Comparison of ENCODE assay signal across 8 cellular contexts in the genomic region with DNA sequence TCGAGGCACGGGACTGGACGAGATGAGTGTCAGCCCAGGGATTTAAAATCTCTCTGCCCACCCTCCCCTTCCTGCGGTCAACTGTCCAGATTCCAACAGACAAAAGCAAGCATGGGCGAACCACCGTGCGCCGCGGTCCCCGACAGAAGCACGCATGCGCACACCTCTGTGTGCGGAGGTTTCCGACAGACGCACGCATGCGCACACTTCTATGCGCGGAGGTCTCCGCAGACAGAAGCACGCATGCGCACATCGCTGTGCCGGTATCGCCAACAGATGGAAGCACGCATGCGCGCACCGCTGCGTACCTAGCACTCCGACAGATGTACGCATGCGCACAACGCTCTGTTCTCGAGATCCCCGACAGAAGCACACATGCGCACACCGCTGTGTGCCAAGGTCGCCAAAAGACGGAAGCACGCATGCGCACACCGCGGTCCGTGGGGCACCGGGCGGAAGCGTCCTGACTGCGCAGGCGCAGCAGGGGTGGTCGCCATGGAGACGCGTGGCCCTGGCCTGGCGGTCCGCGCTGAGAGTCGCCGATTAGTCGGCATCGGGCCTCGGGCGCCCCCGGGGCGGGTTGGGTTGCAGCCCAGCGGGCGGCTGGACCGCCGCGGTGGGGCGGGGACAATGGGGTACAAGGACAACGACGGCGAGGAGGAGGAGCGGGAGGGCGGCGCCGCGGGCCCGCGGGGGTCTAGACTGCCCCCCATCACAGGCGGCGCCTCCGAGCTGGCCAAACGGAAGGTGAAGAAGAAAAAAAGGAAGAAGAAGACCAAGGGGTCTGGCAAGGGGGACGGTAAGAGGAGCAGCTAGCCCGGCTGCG. TPM values are rescaled to one million over a fixed set of nuclear protein-coding genes. Genes with fewer than 3 reads are reported as not detected.
DNase-seq lines count a peak whose midpoint lies in the region; ATAC-seq and TF ChIP-seq lines count a peak whose summit lies in the region.

No MANE protein-coding gene starts in this region.

- H3K9me2 ChIP-seq in hepatocyte (replicated peaks; ENCODE audit: insufficient read depth), result no peaks in the 10 kb centered on the region

- no peaks in the 10 kb centered on the region for H3K36me3 ChIP-seq in hepatocyte (replicated peaks; ENCODE audit: insufficient read depth, low read depth)
- H3K36me3 ChIP-seq in rectal smooth muscle tissue (ENCODE audit: control insufficient read depth, insufficient read depth, low read length), result peaks cover 3% of the 10 kb centered on the region
- H3K36me3 ChIP-seq in aorta (ENCODE audit: control insufficient read depth in 1 of 2, insufficient read depth in 2 of 2, low read length in 1 of 2), result no peaks in the 10 kb centered on the region

- intact Hi-C loops in aorta (cut with DNase I), result loop anchor here in 1 of 2 donors (2.0 to 5.0 kb wide), 2 partner anchors 291 to 572 kb away; no protein-coding TSS in a partner anchor

- peak overlapping the region; percentile 74 for H3K4me2 ChIP-seq in hepatocyte

- H3K27me3 ChIP-seq in hepatocyte (no peaks in the 10 kb centered on the region), rectal smooth muscle tissue (ENCODE audit: control insufficient read depth, insufficient read depth, low read length) (no peaks in the 10 kb centered on the region), aorta (ENCODE audit: control insufficient read depth in 1 of 2, insufficient read depth in 2 of 2, low read length in 1 of 2) (no peaks in the 10 kb centered on the region)

- no peaks in the 10 kb centered on the region for H3K79me2 ChIP-seq in hepatocyte

- WGBS in hepatocyte (ENCODE audit: low lambda C conversion rate, missing lambda C conversion rate), result 1% methylated on average over 76 of the region's 87 CpGs
- 2 to 5% methylated on average over 75 to 87 of the region's 87 CpGs for WGBS in aorta, 2 donors

- H3K9ac ChIP-seq in rectal smooth muscle tissue (ENCODE audit: low read length), result peak overlapping the region; percentile 70

- H4K20me1 ChIP-seq in hepatocyte (ENCODE audit: insufficient read depth, poor library complexity, severe bottlenecking), result no peaks in the 10 kb centered on the region

- H3K9me3 ChIP-seq in hepatocyte (ENCODE audit: low read depth) (no peaks in the 10 kb centered on the region), aorta (ENCODE audit: control insufficient read depth, low read length) (no peaks in the 10 kb centered on the region)

- peak; percentile 87 for DNase-seq in NCI-H2029 treated with DMSO at 0.1 percent for 48 hours (lab: John Stamatoyannopoulos, UW)
- peak; percentile 99 for DNase-seq in T1000 (lab: John Stamatoyannopoulos, UW)
- peak; percentile 98 for DNase-seq in astrocyte of the spinal cord (ENCODE audit: low read depth, low spot score)
- peak; percentile 100 for DNase-seq in hepatocyte (ENCODE audit: low spot score)
- DNase-seq in aorta, result peak; percentile 100

- in situ Hi-C loops in astrocyte of the spinal cord (cut with HindIII; ENCODE audit: low sequenced_read_pairs), result no loop called here

- ATAC-seq in GM18508 (IDR thresholded peaks at IDR 0.05; ENCODE audit: insufficient read depth, unreplicated experiment), result peak; percentile 49
- ATAC-seq in HG02981 (IDR thresholded peaks at IDR 0.05; ENCODE audit: unreplicated experiment), result peak; percentile 84
- ATAC-seq in aorta (ENCODE audit: low FRiP score), result peak; percentile 97

- TF ChIP-seq CTCF in astrocyte of the spinal cord (IDR thresholded peaks at IDR 0.05; ENCODE audit: low read depth, low read length), result no peak
- no peak for TF ChIP-seq CTCF in hepatocyte (IDR thresholded peaks at IDR 0.05; ENCODE audit: poor library complexity)

- H3K4me1 ChIP-seq in hepatocyte (ENCODE audit: insufficient read depth) (peaks cover 4% of the 10 kb centered on the region), rectal smooth muscle tissue (ENCODE audit: control insufficient read depth, insufficient read depth, low read length) (peaks cover 6% of the 10 kb centered on the region), aorta (ENCODE audit: control insufficient read depth in 1 of 2, insufficient read depth in 2 of 2, low read length in 2 of 2) (no peaks in the 10 kb centered on the region)

- peak overlapping the region; percentile 47 for H2AFZ ChIP-seq in hepatocyte

- H3K4me3 ChIP-seq in astrocyte of the spinal cord (ENCODE audit: low read depth, low read length) (peak overlapping the region; percentile 79), hepatocyte (peak overlapping the region; percentile 27), rectal smooth muscle tissue (ENCODE audit: low read length) (peak overlapping the region; percentile 83), aorta (ENCODE audit: low read length in 2 of 2) (peak overlapping the region; percentile 48 to 50)

- H3K27ac ChIP-seq in hepatocyte, result peak overlapping the region; percentile 43
- H3K27ac ChIP-seq in rectal smooth muscle tissue (ENCODE audit: low read depth, low read length), result peak overlapping the region; percentile 76
- no peak overlapping the region for H3K27ac ChIP-seq in aorta (ENCODE audit: low read depth in 1 of 2, low read length in 2 of 2)

RNA-seq across cellular contexts. Expression of gene RFLNB, which starts 35.7 kb away (rescaled TPM):
- total RNA-seq in hepatocyte (23.7 and 27.9 TPM in 2 replicates), aorta (10 to 100 TPM; 13.3 to 24.7 TPM)
- polyA plus RNA-seq in hepatocyte (18.1 and 21.2 TPM in 2 replicates), aorta (10 to 100 TPM in 1 of 2 donors, 1 to 10 TPM in 1; 5.7 to 20.2 TPM)

RNA-seq across cellular contexts. Expression of gene RPH3AL, which starts 57.5 kb away (rescaled TPM):
- total RNA-seq in hepatocyte, result 7.0 and 10.2 TPM in 2 replicates
- 7.6 and 12.0 TPM in 2 replicates for polyA plus RNA-seq in hepatocyte
- 10 to 100 TPM; 12.5 to 18.1 TPM for total RNA-seq in aorta
- polyA plus RNA-seq in aorta, result 1 to 10 TPM; 1.6 to 3.5 TPM

Comparison
In these comparisons a context has a peak if more than half of its experiments do, and no peak if none do; other contexts are left out.
1. H3K4me3 ChIP-seq: peak in every context shown above with its lines; median percentile 83 in rectal smooth muscle tissue; 79 in astrocyte of the spinal cord; 49 in aorta; 27 in hepatocyte.
2. H3K27ac ChIP-seq: peak in hepatocyte (single experiment) and rectal smooth muscle tissue (single experiment); none in aorta (0 of 2).
3. Peak in every context shown above with its lines, with median percentiles within 50 percentile points of each other: ATAC-seq and DNase-seq.